In the genomic region with DNA sequence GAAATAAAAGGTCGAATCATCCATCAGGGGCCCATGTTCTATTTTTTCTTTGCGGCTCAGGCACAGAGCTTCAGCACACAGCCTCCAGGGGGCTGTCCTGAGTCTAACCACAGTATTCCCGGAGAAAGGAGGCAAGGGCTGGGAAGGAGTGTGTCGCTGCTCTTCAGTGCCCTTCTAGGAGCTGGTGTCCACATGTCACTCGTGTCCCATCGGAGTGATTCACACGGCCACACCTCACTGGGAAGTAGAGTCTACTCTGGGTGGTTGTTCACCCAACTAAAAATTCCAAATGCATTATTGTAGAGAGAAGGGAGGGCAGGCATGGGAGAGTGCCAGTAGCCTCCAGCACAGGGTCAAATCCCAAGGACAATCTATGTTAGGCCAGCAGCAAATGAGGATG, we compare ENCODE assay signal across 8 cellular contexts.
DNase-seq lines count a peak whose midpoint lies in the region; ATAC-seq and TF ChIP-seq lines count a peak whose summit lies in the region.

No MANE protein-coding gene starts in this region.

- in situ Hi-C loops in gastrocnemius medialis (cut with MboI; ENCODE audit: low sequenced_read_pairs in 4 of 4) = loop anchor here in 3 of 4 donors (5.0 to 10.0 kb wide), 3 partner anchors 236 to 473 kb away; partner anchors contain the start of gene EGFR (in 1 of the 3)

- H3K36me3 ChIP-seq in BE2C (no peaks in the 10 kb centered on the region), gastrocnemius medialis (no peaks in the 10 kb centered on the region)

- H3K27ac ChIP-seq in VCaP = no peak overlapping the region
- H3K27ac ChIP-seq in gastrocnemius medialis = no peak overlapping the region

- intact Hi-C loops in gastrocnemius medialis (cut with DNase I; ENCODE audit: low total_unique reads) = no loop called here

- H3K27me3 ChIP-seq in BE2C (no peaks in the 10 kb centered on the region), gastrocnemius medialis (no peaks in the 10 kb centered on the region)

- TF ChIP-seq POLR2A in gastrocnemius medialis (IDR thresholded peaks at IDR 0.05) = no peak

- H3K4me1 ChIP-seq in BE2C = peaks cover 5% of the 10 kb centered on the region
- peaks cover 5 to 9% of the 10 kb centered on the region in 2 donors for H3K4me1 ChIP-seq in gastrocnemius medialis

- H3K9me3 ChIP-seq in BE2C (no peaks in the 10 kb centered on the region), gastrocnemius medialis (no peaks in the 10 kb centered on the region)

- TF ChIP-seq CTCF in BE2C (IDR thresholded peaks at IDR 0.05; ENCODE audit: low read depth, low read length) = peak; percentile 76
- TF ChIP-seq CTCF in VCaP (conservative IDR thresholded peaks at IDR 0.05) = peak; percentile 62
- peak in 1 of 5 experiments; percentile 7 for TF ChIP-seq CTCF in gastrocnemius medialis (IDR thresholded peaks at IDR 0.05 in 4 of 5, conservative IDR thresholded peaks at IDR 0.05 in 1 of 5)

- no peak overlapping the region for H3K4me3 ChIP-seq in BE2C (ENCODE audit: low read depth, low read length)
- no peak overlapping the region for H3K4me3 ChIP-seq in gastrocnemius medialis

- DNase-seq in BE2C (peak; percentile 46), HCEC 1CT (peak; percentile 38), left kidney (ENCODE audit: low read depth, low spot score) (peak; percentile 40), gastrocnemius medialis (no peak)
- no peak for DNase-seq in stimulated activated naive CD4-positive, alpha-beta T cell (lab: John Stamatoyannopoulos, UW)

- no peak for ATAC-seq in HG03045 (IDR thresholded peaks at IDR 0.05; ENCODE audit: unreplicated experiment)
- ATAC-seq in HG02970 (IDR thresholded peaks at IDR 0.05; ENCODE audit: low FRiP score, unreplicated experiment) = no peak
- no peak for ATAC-seq in gastrocnemius medialis

Comparison
In these comparisons a context has a peak if more than half of its experiments do, and no peak if none do; other contexts are left out.
1. DNase-seq: peak in BE2C (single experiment), HCEC 1CT (single experiment) and left kidney (single experiment); none in gastrocnemius medialis (0 of 2) and stimulated activated naive CD4-positive, alpha-beta T cell (0 of 6).